ENCODE assay signal across 1 cellular context in the genomic region with DNA sequence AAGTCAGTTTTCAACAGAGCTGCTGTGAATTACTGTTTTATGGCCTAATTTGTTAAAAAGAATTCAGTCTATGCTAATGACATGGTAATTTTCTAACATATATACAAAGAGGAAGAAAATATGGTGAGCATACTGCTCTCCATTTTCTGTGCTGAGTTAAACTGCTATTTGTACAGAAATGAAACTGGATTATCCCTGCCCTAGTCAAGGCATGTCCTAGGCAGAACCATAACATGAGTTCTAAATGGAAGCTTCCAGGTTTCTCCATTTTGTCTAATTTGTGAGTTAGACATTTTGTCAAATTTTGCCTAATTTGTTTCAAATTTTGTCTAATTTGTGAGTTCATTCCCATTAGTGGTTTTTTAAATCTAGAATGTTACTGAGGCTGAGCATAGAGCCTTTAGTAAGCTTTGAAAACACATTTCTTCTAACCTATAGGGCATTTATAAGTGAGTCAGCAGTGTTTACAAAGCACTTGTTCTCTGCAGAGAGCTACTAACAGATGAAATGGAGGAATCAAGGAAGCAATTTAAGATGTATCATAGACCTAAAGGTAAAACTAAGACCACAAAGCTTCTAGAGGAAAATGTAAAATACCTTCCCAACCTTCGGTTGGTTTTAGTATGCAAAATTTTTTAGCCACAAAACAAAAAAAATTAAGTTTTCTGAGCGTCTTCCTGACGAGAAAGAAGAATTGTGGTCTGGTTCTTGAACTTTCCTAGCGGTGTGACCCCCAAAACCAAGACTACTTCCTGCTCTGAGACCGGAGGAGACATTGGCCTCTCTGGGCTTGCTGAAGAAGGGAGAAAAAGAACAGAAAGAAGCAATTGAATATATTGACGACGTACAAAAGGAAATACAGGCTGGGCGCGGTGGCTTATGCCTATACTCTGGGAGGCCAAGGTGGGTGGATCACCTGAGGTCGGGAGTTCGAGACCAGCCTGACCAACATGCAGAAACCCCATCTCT.
TF ChIP-seq lines count a peak whose summit lies in the region.

No MANE protein-coding gene starts in this region.

TF ChIP-seq in GM12878, 131 proteins besides CTCF, POLR2A, EP300 and RAD21 (continued from another document):
- TF ChIP-seq, protein P1, sequence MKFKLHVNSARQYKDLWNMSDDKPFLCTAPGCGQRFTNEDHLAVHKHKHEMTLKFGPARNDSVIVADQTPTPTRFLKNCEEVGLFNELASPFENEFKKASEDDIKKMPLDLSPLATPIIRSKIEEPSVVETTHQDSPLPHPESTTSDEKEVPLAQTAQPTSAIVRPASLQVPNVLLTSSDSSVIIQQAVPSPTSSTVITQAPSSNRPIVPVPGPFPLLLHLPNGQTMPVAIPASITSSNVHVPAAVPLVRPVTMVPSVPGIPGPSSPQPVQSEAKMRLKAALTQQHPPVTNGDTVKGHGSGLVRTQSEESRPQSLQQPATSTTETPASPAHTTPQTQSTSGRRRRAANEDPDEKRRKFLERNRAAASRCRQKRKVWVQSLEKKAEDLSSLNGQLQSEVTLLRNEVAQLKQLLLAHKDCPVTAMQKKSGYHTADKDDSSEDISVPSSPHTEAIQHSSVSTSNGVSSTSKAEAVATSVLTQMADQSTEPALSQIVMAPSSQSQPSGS (IDR thresholded peaks at IDR 0.05; ENCODE audit: low read length) = peak; percentile 42; the same call in 1 of the 2 replicates
- TF ChIP-seq DPF2 (IDR thresholded peaks at IDR 0.05) = no peak
- no peak for TF ChIP-seq PAX8 (IDR thresholded peaks at IDR 0.05)
- TF ChIP-seq EED (IDR thresholded peaks at IDR 0.05; ENCODE audit: low read depth) = 0 out of 2 replicates have a peak, but pooled peaks have one; percentile 25
